Comparison of ENCODE assay signal across 9 cellular contexts in genomic region chr7:106110238-106110560, GRCh38. TPM values are rescaled to one million over a fixed set of nuclear protein-coding genes. Genes with fewer than 3 reads are reported as not detected.
DNase-seq lines count a peak whose midpoint lies in the region; ATAC-seq and TF ChIP-seq lines count a peak whose summit lies in the region.
"Had no signal": no experiment of that assay in that cellular context is flagged by ENCODE, and none has a peak within 500 bp of the region (broad histone marks: within the 10 kb centered on the region; RNA-seq: fewer than 3 reads in every experiment).

No MANE protein-coding gene starts in this region.

- ATAC-seq in HG02938 (IDR thresholded peaks at IDR 0.05; ENCODE audit: unreplicated experiment), result no peak
- no peak for ATAC-seq in HG02642 (IDR thresholded peaks at IDR 0.05; ENCODE audit: poor library complexity, unreplicated experiment)
- ATAC-seq in HG02973 (IDR thresholded peaks at IDR 0.05; ENCODE audit: unreplicated experiment), result no peak
- no peak for ATAC-seq in HG03175 (IDR thresholded peaks at IDR 0.05; ENCODE audit: unreplicated experiment)

- H3K9ac ChIP-seq in Karpas-422 (ENCODE audit: low read length), result peak overlapping the region; percentile 99

- no peaks in the 10 kb centered on the region for H3K9me3 ChIP-seq in Karpas-422 (ENCODE audit: low read length)
- no peaks in the 10 kb centered on the region for H3K9me3 ChIP-seq in ovary

- DNase-seq in EH (ENCODE audit: low read depth) (peak; percentile 30), Karpas-422 (peak; percentile 90), dermis blood vessel endothelial cell (peak; percentile 15), ovary (no peak)
- DNase-seq: midbrain had no signal

- intact Hi-C loops in ovary (cut with DNase I), result no loop called here

- H3K4me3 ChIP-seq in Karpas-422 (ENCODE audit: low read length) (peak overlapping the region; percentile 84), ovary (peak overlapping the region; percentile 71)

- H3K36me3 ChIP-seq in Karpas-422 (ENCODE audit: insufficient read depth, low read length), result peaks cover 42% of the 10 kb centered on the region
- no peaks in the 10 kb centered on the region for H3K36me3 ChIP-seq in ovary

- peaks cover 73% of the 10 kb centered on the region for H3K4me1 ChIP-seq in Karpas-422 (ENCODE audit: low read length)
- H3K4me1 ChIP-seq in ovary (ENCODE audit: insufficient read depth), result peaks cover 9% of the 10 kb centered on the region

- H3K4me2 ChIP-seq in Karpas-422 (ENCODE audit: low read depth, low read length, poor library complexity, severe bottlenecking), result peak overlapping the region; percentile 95

- H3K27me3 ChIP-seq in Karpas-422 (ENCODE audit: low read length) (no peaks in the 10 kb centered on the region), ovary (no peaks in the 10 kb centered on the region)

- TF ChIP-seq CTCF in ovary (IDR thresholded peaks at IDR 0.05), result no peak

- no peak overlapping the region for H2AFZ ChIP-seq in Karpas-422 (ENCODE audit: low read length)

- no peak for TF ChIP-seq EP300 in ovary (IDR thresholded peaks at IDR 0.05)

- H3K27ac ChIP-seq in Karpas-422 (ENCODE audit: low read length) (peak overlapping the region; percentile 98), ovary (no peak overlapping the region)

- no peaks in the 10 kb centered on the region for H3K9me2 ChIP-seq in Karpas-422 (replicated peaks; ENCODE audit: insufficient read depth, low read length)

- peaks cover 76% of the 10 kb centered on the region for H3K79me2 ChIP-seq in Karpas-422 (ENCODE audit: low read length)

- no peak for TF ChIP-seq POLR2A in ovary (IDR thresholded peaks at IDR 0.05)

- H4K20me1 ChIP-seq in Karpas-422 (ENCODE audit: insufficient read depth, low read depth, low read length), result peaks cover 13% of the 10 kb centered on the region; the same call in 1 of the 2 replicates

RNA-seq across cellular contexts. Expression of gene SYPL1, which starts 1.9 kb away (rescaled TPM):
- total RNA-seq in Karpas-422 (2014; rRNA removed; shearing (Covaris generic); ENCODE audit: low replicate concordance), result 88.9 and 251 TPM in 2 replicates
- total RNA-seq in dermis blood vessel endothelial cell (92.7 and 133 TPM in 2 replicates), ovary (100 to 1,000 TPM in 1 of 7 donors, 10 to 100 TPM in 6; 71.5 to 107 (median 83.5) TPM)
- polyA plus RNA-seq in ovary, result 100 to 1,000 TPM in 1 of 2 donors, 10 to 100 TPM in 1; 73.8 to 127 TPM

Comparison
In these comparisons a context has a peak if more than half of its experiments do, and no peak if none do; other contexts are left out.
1. DNase-seq: peak in EH (single experiment), Karpas-422 (single experiment) and dermis blood vessel endothelial cell (single experiment); none in ovary (0 of 5).